Comparison of ENCODE assay signal across 24 cellular contexts in the genomic region with DNA sequence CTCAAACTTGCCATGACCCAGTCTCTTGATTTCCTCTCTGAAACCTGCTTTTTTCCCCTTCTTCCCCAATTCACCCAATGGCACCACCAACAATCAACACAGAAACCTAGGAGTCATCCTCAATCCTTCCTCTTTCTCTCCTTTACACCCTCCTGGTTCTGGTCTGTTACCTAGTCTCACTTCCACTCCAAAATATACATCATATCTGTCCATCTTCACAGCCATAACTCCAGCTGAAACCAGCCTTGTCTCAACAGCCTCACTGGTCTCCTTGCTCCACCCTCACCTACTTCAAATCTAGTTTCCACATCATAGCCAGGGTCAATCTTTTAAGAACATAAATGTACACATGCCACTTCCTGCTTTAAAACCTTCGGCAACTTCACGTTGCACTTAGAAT.
"Had no signal": no experiment of that assay in that cellular context is flagged by ENCODE, and none has a peak within 500 bp of the region (broad histone marks: within the 10 kb centered on the region; RNA-seq: fewer than 3 reads in every experiment).

No MANE protein-coding gene starts in this region.

- FAIRE-seq: bronchial epithelial cell, colon, frontal cortex had no signal

- H3K36me3 ChIP-seq: esophagus muscularis mucosa, left ventricle myocardium inferior, tibial nerve had no signal

- ATAC-seq: activated CD8-positive, alpha-beta memory T cell treated with anti-CD3 and anti-CD28 coated beads, Interleukin-2, amount 10 ng/mL, durations not matched to agents 7 days and 5 days; activated CD8-positive, alpha-beta T cell treated with anti-CD3 and anti-CD28 coated beads, Interleukin-2, amount 10 ng/mL, durations not matched to agents 7 days and 5 days; activated naive CD4-positive, alpha-beta T cell treated with anti-CD3 and anti-CD28 coated beads, Interleukin-2, amount 50 U/mL, for 72 hours; mucosa of descending colon; natural killer cell treated with Interleukin-12 subunit alpha and Interleukin-12 subunit beta and Interleukin-15 and Interleukin-18, amount 100 ng/mL, for 72 hours; right cardiac atrium; T-helper 17 cell had no signal

- H3K4me1 ChIP-seq: esophagus muscularis mucosa, left ventricle myocardium inferior, tibial nerve had no signal

- H3K27ac ChIP-seq: esophagus muscularis mucosa, left ventricle myocardium inferior, tibial nerve had no signal

- H3K27me3 ChIP-seq: esophagus muscularis mucosa, tibial nerve had no signal

- H3K9me3 ChIP-seq: esophagus muscularis mucosa, mucosa of descending colon had no signal

- H3K4me3 ChIP-seq: esophagus muscularis mucosa, left ventricle myocardium inferior, lung, mucosa of descending colon, tibial nerve had no signal

- DNase-seq: activated B cell treated with CpG ODN at 0.5 μM for 24 hours; activated CD4-positive, alpha-beta T cell treated with anti-CD3 and anti-CD28 coated beads, Interleukin-2, amount 50 U/mL, for 1 hour; activated CD8-positive, alpha-beta memory T cell treated with anti-CD3 and anti-CD28 coated beads, Interleukin-2, amount 10 ng/mL, durations not matched to agents 7 days and 5 days; activated CD8-positive, alpha-beta T cell treated with anti-CD3 and anti-CD28 coated beads, Interleukin-2, amount 10 ng/mL, durations not matched to agents 7 days and 5 days; activated naive CD4-positive, alpha-beta T cell; activated T-cell treated with anti-CD3 and anti-CD28 coated beads, Interleukin-2, amount 50 U/mL, for 48 hours; dermis blood vessel endothelial cell; effector CD4-positive, alpha-beta T cell; kidney glomerular epithelial cell; left ventricle myocardium inferior; mucosa of descending colon; posterior cingulate gyrus; right cardiac atrium; stimulated activated naive CD4-positive, alpha-beta T cell; T-helper 17 cell; T1000 had no signal
